Comparison of ENCODE assay signal across 1 cellular context in genomic region chr10:73495226-73495883, GRCh38.
TF ChIP-seq lines count a peak whose summit lies in the region.

No MANE protein-coding gene starts in this region.

TF ChIP-seq in K562, 482 proteins besides CTCF, POLR2A, EP300 and RAD21 (continued from another document and continues in another):
- peak; percentile 91 to 93; a peak in 2 of 4 replicates for TF ChIP-seq UBTF (IDR thresholded peaks at IDR 0.05; ENCODE audit: borderline replicate concordance in 1 of 2, low read depth in 2 of 2, low read length in 2 of 2)
- TF ChIP-seq ELF2 (CRISPR knock-in tag; IDR thresholded peaks at IDR 0.05): peak; percentile 61; the same call in 1 of the 2 replicates
- TF ChIP-seq ZNF24 (IDR thresholded peaks at IDR 0.05): peak; percentile 44; the same call in 1 of the 2 replicates
- peak; percentile 36 for TF ChIP-seq NEUROD1 (IDR thresholded peaks at IDR 0.05; ENCODE audit: borderline replicate concordance, low read depth, low read length, partially characterized antibody)
- TF ChIP-seq ARID4B (CRISPR knock-in tag; IDR thresholded peaks at IDR 0.05): peak; percentile 92
- TF ChIP-seq STAT5A (IDR thresholded peaks at IDR 0.05; ENCODE audit: borderline replicate concordance, low read length): no peak
- peak; percentile 67; the same call in 1 of the 2 replicates for TF ChIP-seq ZBTB40 (IDR thresholded peaks at IDR 0.05)
- no peak for TF ChIP-seq ZBTB40 (CRISPR knock-in tag; IDR thresholded peaks at IDR 0.05)
- no peak for TF ChIP-seq NELFE (IDR thresholded peaks at IDR 0.05; ENCODE audit: insufficient read depth, insufficient read length)
- TF ChIP-seq CEBPG (CRISPR knock-in tag; IDR thresholded peaks at IDR 0.05): no peak
- TF ChIP-seq CEBPG (tag; conservative IDR thresholded peaks at IDR 0.05 in 1 of 2, IDR thresholded peaks at IDR 0.05 in 1 of 2): no peak
- peak; percentile 20; the same call in 1 of the 2 replicates for TF ChIP-seq KLF13 (tag; IDR thresholded peaks at IDR 0.05; ENCODE audit: borderline replicate concordance, low read depth)
- peak; percentile 22; the same call in 1 of the 2 replicates for TF ChIP-seq ELF4 (CRISPR knock-in tag; IDR thresholded peaks at IDR 0.05)
- TF ChIP-seq FOXO4 (CRISPR knock-in tag; IDR thresholded peaks at IDR 0.05): peak; percentile 36; the same call in 1 of the 2 replicates
- TF ChIP-seq AFF1 (IDR thresholded peaks at IDR 0.05; ENCODE audit: low read depth in 1 of 2, partially characterized antibody in 2 of 2): peak in 1 of 2 experiments; percentile 49
- TF ChIP-seq NFIX (CRISPR knock-in tag; IDR thresholded peaks at IDR 0.05; ENCODE audit: low read depth): no peak
- peak; percentile 89 for TF ChIP-seq GTF2E2 (tag; IDR thresholded peaks at IDR 0.05)
- no peak for TF ChIP-seq FUS (optimal IDR thresholded peaks at IDR 0.05; ENCODE audit: low read depth, low read length)
- no peak; the same call in 1 of the 2 replicates for TF ChIP-seq E4F1 (CRISPR knock-in tag; IDR thresholded peaks at IDR 0.05; ENCODE audit: borderline replicate concordance)
- TF ChIP-seq NFYB (IDR thresholded peaks at IDR 0.05; ENCODE audit: extremely low read depth, insufficient read length): no peak
- no peak for TF ChIP-seq FOXA3 (CRISPR knock-in tag; conservative IDR thresholded peaks at IDR 0.05 in 1 of 2, IDR thresholded peaks at IDR 0.05 in 1 of 2)
- TF ChIP-seq SIN3A (IDR thresholded peaks at IDR 0.05; ENCODE audit: borderline replicate concordance in 2 of 2, control insufficient read depth in 1 of 2, low read depth in 2 of 2, low read length in 2 of 2): peak; percentile 73 to 83; a peak in 3 of 4 replicates
- TF ChIP-seq ZNF431 (CRISPR knock-in tag; IDR thresholded peaks at IDR 0.05): no peak
- no peak for TF ChIP-seq DNMT1 (IDR thresholded peaks at IDR 0.05)
- TF ChIP-seq SMARCC2 (IDR thresholded peaks at IDR 0.05; ENCODE audit: low read depth): 0 out of 2 replicates have a peak, but pooled peaks have one; percentile 42
- peak; percentile 60; the same call in 1 of the 2 replicates for TF ChIP-seq FOSL1 (tag; conservative IDR thresholded peaks at IDR 0.05)
- TF ChIP-seq NRF1 (conservative IDR thresholded peaks at IDR 0.05 in 1 of 2, IDR thresholded peaks at IDR 0.05 in 1 of 2): peak; percentile 69 to 77
- no peak for TF ChIP-seq ZNF175 (CRISPR knock-in tag; IDR thresholded peaks at IDR 0.05; ENCODE audit: low read depth)
- TF ChIP-seq ZNF764 (CRISPR knock-in tag; IDR thresholded peaks at IDR 0.05; ENCODE audit: low read depth): no peak
- peak; percentile 55; the same call in 1 of the 2 replicates for TF ChIP-seq ZBTB17 (CRISPR knock-in tag; IDR thresholded peaks at IDR 0.05)
- peak; percentile 68 for TF ChIP-seq SMAD4 (CRISPR knock-in tag; conservative IDR thresholded peaks at IDR 0.05)
- TF ChIP-seq FOXK1 (CRISPR knock-in tag; IDR thresholded peaks at IDR 0.05; ENCODE audit: borderline replicate concordance): peak; percentile 95; the same call in 1 of the 2 replicates
- 0 out of 2 replicates have a peak, but pooled peaks have one; percentile 10 for TF ChIP-seq NFE2 (IDR thresholded peaks at IDR 0.05; ENCODE audit: low read depth)
